In genomic region chr1:182235952-182236650, GRCh38 we compare ENCODE assay signal across 9 cellular contexts.
DNase-seq lines count a peak whose midpoint lies in the region; TF ChIP-seq lines count a peak whose summit lies in the region.
"Had no signal": no experiment of that assay in that cellular context is flagged by ENCODE, and none has a peak within 500 bp of the region (broad histone marks: within the 10 kb centered on the region; RNA-seq: fewer than 3 reads in every experiment).

No MANE protein-coding gene starts in this region.

- in situ Hi-C loops in Caki2 (cut with HindIII; ENCODE audit: low pct_unique_long_range_greater_than_20kb, low sequenced_read_pairs) (no loop called here), HAP-1 (cut with MboI; ENCODE audit: low sequenced_read_pairs) (no loop called here)

- H3K27ac Mint-ChIP-seq in activated T-cell treated with anti-CD3 and anti-CD28 coated beads, Interleukin-2, amount 50 U/mL, for 24 hours: no peak overlapping the region
- no peak overlapping the region for H3K27ac Mint-ChIP-seq in endothelial cell (ENCODE audit: unreplicated experiment)

- no peaks in the 10 kb centered on the region for H3K9me3 Mint-ChIP-seq in activated T-cell treated with anti-CD3 and anti-CD28 coated beads, Interleukin-2, amount 50 U/mL, for 24 hours
- no peaks in the 10 kb centered on the region for H3K9me3 Mint-ChIP-seq in endothelial cell (ENCODE audit: unreplicated experiment)

- no peaks in the 10 kb centered on the region for H3K27me3 ChIP-seq in HAP-1 (ENCODE audit: low read depth)

- H3K36me3 Mint-ChIP-seq in activated T-cell treated with anti-CD3 and anti-CD28 coated beads, Interleukin-2, amount 50 U/mL, for 24 hours (ENCODE audit: low read depth): no peaks in the 10 kb centered on the region
- H3K36me3 Mint-ChIP-seq in endothelial cell (ENCODE audit: low read depth, unreplicated experiment): no peaks in the 10 kb centered on the region

- H3K4me1 Mint-ChIP-seq in activated T-cell treated with anti-CD3 and anti-CD28 coated beads, Interleukin-2, amount 50 U/mL, for 24 hours (ENCODE audit: low read depth): peaks cover 13% of the 10 kb centered on the region
- peaks cover 5% of the 10 kb centered on the region for H3K4me1 Mint-ChIP-seq in endothelial cell (ENCODE audit: unreplicated experiment)

- no peak for TF ChIP-seq CTCF in endothelial cell (IDR thresholded peaks at IDR 0.05; ENCODE audit: unreplicated experiment)

- DNase-seq in Caki2 (ENCODE audit: low read depth) (peak; percentile 20), NCI-H187 (lab: John Stamatoyannopoulos, UW) (peak; percentile 98 to 99), astrocyte of the hippocampus (ENCODE audit: low read depth, low spot score) (peak; percentile 43), midbrain (lab: John Stamatoyannopoulos, UW) (peak; percentile 18), endothelial cell (ENCODE audit: low spot score) (no peak), HAP-1 (ENCODE audit: low spot score in 2 of 2) (no peak), HT-29 (ENCODE audit: low spot score) (no peak)
- DNase-seq in activated T-cell treated with anti-CD3 and anti-CD28 coated beads, Interleukin-2, amount 50 U/mL, for 24 hours: no peak
- DNase-seq: NCI-H226 had no signal

- H3K9me3 ChIP-seq in HAP-1: no peaks in the 10 kb centered on the region

- peaks cover under 1% of the 10 kb centered on the region for H3K27me3 Mint-ChIP-seq in activated T-cell treated with anti-CD3 and anti-CD28 coated beads, Interleukin-2, amount 50 U/mL, for 24 hours
- peaks cover 2% of the 10 kb centered on the region for H3K27me3 Mint-ChIP-seq in endothelial cell (ENCODE audit: unreplicated experiment)

- no peak overlapping the region for H3K4me3 ChIP-seq in HAP-1

- H3K4me1 ChIP-seq in HAP-1: no peaks in the 10 kb centered on the region

- no peaks in the 10 kb centered on the region for H3K36me3 ChIP-seq in HAP-1 (replicated peaks)

- no peak overlapping the region for H3K4me3 Mint-ChIP-seq in activated T-cell treated with anti-CD3 and anti-CD28 coated beads, Interleukin-2, amount 50 U/mL, for 24 hours
- no peak overlapping the region for H3K4me3 Mint-ChIP-seq in endothelial cell (ENCODE audit: unreplicated experiment)

Comparison
In these comparisons a context has a peak if more than half of its experiments do, and no peak if none do; other contexts are left out.
1. DNase-seq: peak in Caki2 (single experiment), NCI-H187 (2 of 2), astrocyte of the hippocampus (single experiment) and midbrain (single experiment); none in activated T-cell treated with anti-CD3 and anti-CD28 coated beads, Interleukin-2, amount 50 U/mL, for 24 hours (single experiment), endothelial cell (single experiment), HAP-1 (0 of 2) and HT-29 (single experiment).